9 cellular contexts compared by ENCODE assay signal in the genomic region with DNA sequence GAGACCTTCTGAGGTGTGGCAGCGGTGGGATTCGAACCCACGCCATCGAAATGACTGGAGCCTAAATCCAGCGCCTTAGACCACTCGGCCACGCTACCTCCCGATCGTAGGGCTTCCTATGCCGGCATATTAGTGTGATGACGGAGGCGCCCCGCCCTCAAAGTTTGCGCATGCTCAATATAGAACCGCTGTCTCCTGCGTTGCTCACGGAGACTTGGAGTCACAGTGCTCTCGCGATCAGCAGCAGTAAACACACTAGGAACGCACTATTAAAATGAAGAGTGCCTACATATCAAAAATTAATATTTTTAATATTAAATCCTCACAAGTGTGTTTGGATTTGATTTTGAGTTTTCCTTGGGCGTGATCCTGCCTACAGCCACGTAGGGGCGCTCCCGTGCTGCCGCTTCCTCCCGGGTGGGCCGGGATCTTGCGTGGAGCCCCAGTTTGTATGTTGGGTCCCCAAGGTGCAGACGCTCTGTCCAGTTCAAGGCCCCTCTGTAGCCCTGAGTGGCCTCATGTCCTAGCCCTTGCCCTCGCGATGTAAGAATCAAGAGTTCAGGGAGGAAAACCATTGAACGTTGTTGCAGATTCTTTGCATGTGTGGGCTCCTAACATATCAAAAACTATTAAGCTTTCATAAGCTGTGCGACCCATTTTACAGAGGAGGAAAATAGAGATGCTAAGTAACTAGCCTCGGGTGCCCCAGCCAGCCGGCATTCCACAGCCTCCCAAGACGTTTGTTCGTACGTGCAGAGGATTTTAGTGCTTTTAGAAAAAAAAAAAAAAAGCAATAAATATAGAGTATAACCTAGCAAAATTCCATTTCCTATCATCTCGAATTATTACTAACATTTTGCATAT. TPM values are rescaled to one million over a fixed set of nuclear protein-coding genes. Genes with fewer than 3 reads are reported as not detected.
A peak's percentile ranks its signal among the peaks of the same experiment; 100 is the strongest.
DNase-seq lines count a peak whose midpoint lies in the region; ATAC-seq and TF ChIP-seq lines count a peak whose summit lies in the region.
"Had no signal": no experiment of that assay in that cellular context is flagged by ENCODE, and none has a peak within 500 bp of the region (broad histone marks: within the 10 kb centered on the region; RNA-seq: fewer than 3 reads in every experiment).

No MANE protein-coding gene starts in this region.

- in situ Hi-C loops in HAP-1 (cut with MboI; ENCODE audit: low sequenced_read_pairs) = no loop called here

- peak overlapping the region; percentile 95 for H3K27ac Mint-ChIP-seq in T-helper 1 cell treated with Interleukin-12 subunit alpha and Interleukin-12 subunit beta and Interleukin-4 antibody, amounts not matched to agents 30 μg/mL and 1 μg/mL, for 36 hours

- H3K9me3 ChIP-seq in HAP-1 (no peaks in the 10 kb centered on the region), left ventricle myocardium inferior (replicated peaks) (no peaks in the 10 kb centered on the region), upper lobe of left lung (no peaks in the 10 kb centered on the region)

- intact Hi-C loops in left ventricle myocardium inferior (cut with micrococcal nuclease) = loop anchor here (5.0 kb wide), 1 partner anchor 101 kb away; a partner anchor contains a TSS
- intact Hi-C loops in posterior vena cava (cut with DNase I) = no loop called here

- H3K36me3 ChIP-seq in HAP-1 (replicated peaks) = no peaks in the 10 kb centered on the region
- H3K36me3 ChIP-seq in left ventricle myocardium inferior = no peaks in the 10 kb centered on the region
- no peaks in the 10 kb centered on the region for H3K36me3 ChIP-seq in upper lobe of left lung

- peak; percentile 97 for TF ChIP-seq CTCF in left ventricle myocardium inferior (IDR thresholded peaks at IDR 0.05; ENCODE audit: borderline replicate concordance)
- peak; percentile 82 to 90 (median 87) for TF ChIP-seq CTCF in upper lobe of left lung (IDR thresholded peaks at IDR 0.05)

- H3K4me3 ChIP-seq in HAP-1 = peak overlapping the region; percentile 47
- H3K4me3 ChIP-seq in left ventricle myocardium inferior = peak overlapping the region; percentile 71
- peak overlapping the region in 3 of 4 donors; percentile 37 to 59 (median 58) for H3K4me3 ChIP-seq in upper lobe of left lung

- peaks cover 10% of the 10 kb centered on the region for H3K36me3 Mint-ChIP-seq in T-helper 1 cell treated with Interleukin-12 subunit alpha and Interleukin-12 subunit beta and Interleukin-4 antibody, amounts not matched to agents 30 μg/mL and 1 μg/mL, for 36 hours (ENCODE audit: low read depth)

- H3K4me1 Mint-ChIP-seq in T-helper 1 cell treated with Interleukin-12 subunit alpha and Interleukin-12 subunit beta and Interleukin-4 antibody, amounts not matched to agents 30 μg/mL and 1 μg/mL, for 36 hours (ENCODE audit: low read depth) = peaks cover 47% of the 10 kb centered on the region

- TF ChIP-seq EP300 in upper lobe of left lung (IDR thresholded peaks at IDR 0.05) = no peak

- H3K4me3 Mint-ChIP-seq in T-helper 1 cell treated with Interleukin-12 subunit alpha and Interleukin-12 subunit beta and Interleukin-4 antibody, amounts not matched to agents 30 μg/mL and 1 μg/mL, for 36 hours = peak overlapping the region; percentile 80

- peak overlapping the region; percentile 86 for H3K27ac ChIP-seq in left ventricle myocardium inferior (replicated peaks)
- H3K27ac ChIP-seq in upper lobe of left lung = peak overlapping the region; percentile 28 to 84 (median 72)

- H3K27me3 Mint-ChIP-seq in T-helper 1 cell treated with Interleukin-12 subunit alpha and Interleukin-12 subunit beta and Interleukin-4 antibody, amounts not matched to agents 30 μg/mL and 1 μg/mL, for 36 hours (ENCODE audit: low read depth) = no peaks in the 10 kb centered on the region

- TF ChIP-seq POLR2A in upper lobe of left lung (IDR thresholded peaks at IDR 0.05) = peak in 3 of 4 donors; percentile 33 to 57 (median 39)

- ATAC-seq in upper lobe of left lung (ENCODE audit: low FRiP score in 2 of 2) = peak; percentile 49 to 53

- peaks cover 11% of the 10 kb centered on the region for H3K4me1 ChIP-seq in HAP-1
- peaks cover 34% of the 10 kb centered on the region for H3K4me1 ChIP-seq in left ventricle myocardium inferior
- H3K4me1 ChIP-seq in upper lobe of left lung = peaks cover 17 to 30% (median 25%) of the 10 kb centered on the region in 4 donors

- DNase-seq in COLO829 (ENCODE audit: low spot score) (peak; percentile 69), HAP-1 (ENCODE audit: low spot score in 2 of 2) (peak; percentile 60 to 91), NCI-H1694 (lab: John Stamatoyannopoulos, UW) (peak; percentile 75), amniotic stem cell (lab: John Stamatoyannopoulos, UW) (peak; percentile 80), left ventricle myocardium inferior (peak; percentile 89), posterior vena cava (ENCODE audit: low spot score) (peak; percentile 96), upper lobe of left lung (peak; percentile 86 to 93)

- no peaks in the 10 kb centered on the region for H3K27me3 ChIP-seq in HAP-1 (ENCODE audit: low read depth)
- H3K27me3 ChIP-seq in left ventricle myocardium inferior (ENCODE audit: low read depth) = no peaks in the 10 kb centered on the region
- no peaks in the 10 kb centered on the region for H3K27me3 ChIP-seq in upper lobe of left lung

- 3% methylated on average over 34 to 39 of the region's 39 CpGs for WGBS in upper lobe of left lung, 2 donors

- H3K9me3 Mint-ChIP-seq in T-helper 1 cell treated with Interleukin-12 subunit alpha and Interleukin-12 subunit beta and Interleukin-4 antibody, amounts not matched to agents 30 μg/mL and 1 μg/mL, for 36 hours = peaks cover 4% of the 10 kb centered on the region

RNA-seq across cellular contexts. Expression of a gene that starts 10.2 kb away (rescaled TPM):
- total RNA-seq in left ventricle myocardium inferior = 22.1 TPM
- 10 to 100 TPM; 33.6 to 45.7 TPM for total RNA-seq in posterior vena cava
- 10 to 100 TPM; 16.9 to 48.2 (median 29.2) TPM for total RNA-seq in upper lobe of left lung

RNA-seq across cellular contexts. Expression of a gene that starts 33.6 kb away (rescaled TPM):
- total RNA-seq in left ventricle myocardium inferior (0.08 TPM), posterior vena cava (not detected), upper lobe of left lung (under 1 TPM in 3 of 6 donors, not detected in 3; 0.17 to 0.59 (median 0.22) TPM)
- total RNA-seq: glomerular endothelial cell had no signal

Comparison
In these comparisons a context has a peak if more than half of its experiments do, and no peak if none do; other contexts are left out.
1. Peak in every context shown above with its lines: DNase-seq, ATAC-seq, H3K4me3 ChIP-seq and H3K27ac ChIP-seq.